Comparison of ENCODE assay signal across 8 cellular contexts in the genomic region with DNA sequence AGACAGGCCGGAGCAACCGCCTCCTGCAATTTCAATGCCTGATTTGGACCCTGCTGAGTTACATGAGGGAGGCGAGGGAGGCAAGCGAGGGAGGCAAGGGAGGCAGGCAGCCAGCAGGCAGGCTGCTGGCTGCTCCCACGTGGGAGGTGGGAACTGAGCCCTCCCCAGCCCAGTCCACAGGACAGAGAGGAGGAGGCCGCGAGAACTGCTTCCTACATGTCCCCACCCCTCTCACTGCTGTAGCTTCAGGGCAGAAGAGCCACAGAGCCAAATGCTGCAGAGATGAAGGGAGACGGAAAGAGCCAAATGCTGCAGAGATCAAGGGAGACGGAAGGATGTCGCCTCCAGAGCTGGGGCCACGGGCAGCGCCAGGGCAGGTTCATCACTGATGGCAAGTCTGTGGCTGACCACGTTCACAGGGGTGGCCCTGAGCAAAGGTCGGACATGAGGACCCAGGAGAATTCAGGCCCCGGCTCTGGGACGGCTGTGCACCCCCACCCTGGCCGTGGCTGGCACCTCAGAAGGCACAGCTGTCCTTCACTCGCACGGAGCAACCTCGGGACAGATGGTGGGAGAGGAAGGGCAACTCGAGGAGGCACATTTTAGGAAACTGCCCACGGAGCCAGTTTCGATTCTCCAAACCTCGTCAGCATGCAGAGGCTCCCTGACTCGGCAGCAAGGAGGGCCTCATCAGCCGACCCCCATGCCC. TPM values are rescaled to one million over a fixed set of nuclear protein-coding genes. Genes with fewer than 3 reads are reported as not detected.
DNase-seq lines count a peak whose midpoint lies in the region; ATAC-seq and TF ChIP-seq lines count a peak whose summit lies in the region.

No MANE protein-coding gene starts in this region.

- TF ChIP-seq CTCF in PC-9 (conservative IDR thresholded peaks at IDR 0.05) = no peak

- H3K36me3 Mint-ChIP-seq in effector memory CD8-positive, alpha-beta T cell (ENCODE audit: insufficient read depth) = peaks cover 6% of the 10 kb centered on the region
- peaks cover 0 to 7% (median 0%) of the 10 kb centered on the region in 3 donors for H3K36me3 Mint-ChIP-seq in naive thymus-derived CD8-positive, alpha-beta T cell

- ATAC-seq in effector memory CD8-positive, alpha-beta T cell (replicated peaks) = no peak
- ATAC-seq in naive thymus-derived CD8-positive, alpha-beta T cell = peak; percentile 73 to 85
- no peak for ATAC-seq in GM18511 (IDR thresholded peaks at IDR 0.05; ENCODE audit: unreplicated experiment)

- no peaks in the 10 kb centered on the region for H3K79me2 ChIP-seq in PC-9 (ENCODE audit: low read depth)

- peak overlapping the region; percentile 48 to 60 for H3K4me3 Mint-ChIP-seq in effector memory CD8-positive, alpha-beta T cell
- peak overlapping the region in 9 of 10 donors; percentile 77 to 92 (median 82) for H3K4me3 Mint-ChIP-seq in naive thymus-derived CD8-positive, alpha-beta T cell

- peaks cover 0 to 53% (median 14%) of the 10 kb centered on the region in 11 experiments; a peak in 8 of 22 replicates for H4K20me1 ChIP-seq in BLaER1 treated with 17β-estradiol and CSF1 and Interleukin-3, amounts not matched to agents 10 nM and 100 nM
- no peaks in the 10 kb centered on the region for H4K20me1 ChIP-seq in PC-9 (ENCODE audit: insufficient read depth)

- no peaks in the 10 kb centered on the region for H3K9me3 ChIP-seq in BLaER1 treated with 17β-estradiol and CSF1 and Interleukin-3, amounts not matched to agents 10 nM and 100 nM (replicated peaks in 1 of 11)
- no peaks in the 10 kb centered on the region for H3K9me3 ChIP-seq in PC-9 (ENCODE audit: insufficient read depth, low read depth)

- DNase-seq in NOMO-1 treated with DMSO at 0.1 percent for 48 hours (lab: John Stamatoyannopoulos, UW; ENCODE audit: unreplicated experiment) (peak; percentile 28), PC-9 (no peak), NCI-H526 treated with DMSO at 0.1 percent for 48 hours (lab: John Stamatoyannopoulos, UW) (no peak), HT-29 (ENCODE audit: low spot score) (no peak)
- no peak for DNase-seq in effector memory CD8-positive, alpha-beta T cell
- DNase-seq in naive thymus-derived CD8-positive, alpha-beta T cell = peak; percentile 23 to 79 (median 52)

- H3K9ac ChIP-seq in BLaER1 treated with 17β-estradiol and CSF1 and Interleukin-3, amounts not matched to agents 10 nM and 100 nM = peak overlapping the region; percentile 12 to 66 (median 52); a peak in 18 of 22 replicates

- H3K4me3 ChIP-seq in BLaER1 treated with 17β-estradiol and CSF1 and Interleukin-3, amounts not matched to agents 10 nM and 100 nM = peak overlapping the region; percentile 11 to 53 (median 33); a peak in 17 of 20 replicates
- H3K4me3 ChIP-seq in PC-9 = no peak overlapping the region

- peak overlapping the region; percentile 3 to 70 (median 39); a peak in 19 of 22 replicates for H3K27ac ChIP-seq in BLaER1 treated with 17β-estradiol and CSF1 and Interleukin-3, amounts not matched to agents 10 nM and 100 nM
- no peak overlapping the region for H3K27ac ChIP-seq in PC-9

- peaks cover 0 to 8% (median 0%) of the 10 kb centered on the region in 11 experiments; a peak in 4 of 22 replicates for H3K36me3 ChIP-seq in BLaER1 treated with 17β-estradiol and CSF1 and Interleukin-3, amounts not matched to agents 10 nM and 100 nM
- no peaks in the 10 kb centered on the region for H3K36me3 ChIP-seq in PC-9 (ENCODE audit: low read depth)

- no peak overlapping the region for H2AFZ ChIP-seq in PC-9

- H3K4me2 ChIP-seq in BLaER1 treated with 17β-estradiol and CSF1 and Interleukin-3, amounts not matched to agents 10 nM and 100 nM = peak overlapping the region; percentile 80 to 97 (median 92)
- H3K4me2 ChIP-seq in PC-9 = no peak overlapping the region

- peaks cover 12 to 18% of the 10 kb centered on the region in 2 donors for H3K4me1 Mint-ChIP-seq in effector memory CD8-positive, alpha-beta T cell (ENCODE audit: low read depth in 2 of 2)
- H3K4me1 Mint-ChIP-seq in naive thymus-derived CD8-positive, alpha-beta T cell = peaks cover 7 to 67% (median 47%) of the 10 kb centered on the region in 4 donors

- no TSS peak for BruUV-seq in PC-9 (replicated peaks; lab: Mats Ljungman, UMichigan)

- no peaks in the 10 kb centered on the region for H3K9me3 Mint-ChIP-seq in effector memory CD8-positive, alpha-beta T cell
- H3K9me3 Mint-ChIP-seq in naive thymus-derived CD8-positive, alpha-beta T cell = no peaks in the 10 kb centered on the region

- no peaks in the 10 kb centered on the region for H3K9me2 ChIP-seq in PC-9 (ENCODE audit: insufficient read depth)

- peaks cover 0 to 9% of the 10 kb centered on the region in 2 donors for H3K27me3 Mint-ChIP-seq in effector memory CD8-positive, alpha-beta T cell
- H3K27me3 Mint-ChIP-seq in naive thymus-derived CD8-positive, alpha-beta T cell = peaks cover 0 to 6% (median 0%) of the 10 kb centered on the region in 5 donors

- H3F3A ChIP-seq in PC-9 (ENCODE audit: insufficient read depth, low read depth) = no peaks in the 10 kb centered on the region

- POLR2A ChIA-PET in naive thymus-derived CD8-positive, alpha-beta T cell (lab: Charles Lee) = interaction anchor here (0.7 to 1.1 kb wide), 4 partner anchors 8 to 665 kb away, joined by 3 to 5 read pairs (median 4); partner anchors contain the start of genes TIMM22 and VPS53
- POLR2A ChIA-PET in PC-9 (lab: Charles Lee; ENCODE audit: unreplicated experiment) = no interaction called here

- peaks cover 64 to 80% (median 74%) of the 10 kb centered on the region in 10 experiments for H3K4me1 ChIP-seq in BLaER1 treated with 17β-estradiol and CSF1 and Interleukin-3, amounts not matched to agents 10 nM and 100 nM
- no peaks in the 10 kb centered on the region for H3K4me1 ChIP-seq in PC-9 (replicated peaks; ENCODE audit: insufficient read depth)

- CTCF ChIA-PET in PC-9 (lab: Charles Lee) = no interaction called here

- H3K27ac Mint-ChIP-seq in effector memory CD8-positive, alpha-beta T cell = peak overlapping the region in 1 of 2 donors; percentile 22
- H3K27ac Mint-ChIP-seq in naive thymus-derived CD8-positive, alpha-beta T cell = peak overlapping the region in 9 of 10 donors; percentile 66 to 94 (median 82)

- peaks cover 0 to 49% (median 20%) of the 10 kb centered on the region in 11 experiments; a peak in 15 of 22 replicates for H3K27me3 ChIP-seq in BLaER1 treated with 17β-estradiol and CSF1 and Interleukin-3, amounts not matched to agents 10 nM and 100 nM
- H3K27me3 ChIP-seq in PC-9 (ENCODE audit: insufficient read depth, low read depth) = no peaks in the 10 kb centered on the region

- intact Hi-C loops in PC-9 (cut with micrococcal nuclease; ENCODE audit: unreplicated experiment) = no loop called here

RNA-seq across cellular contexts. Expression of gene RPH3AL, which starts 21.5 kb away (rescaled TPM):
- 10 to 100 TPM; 26.4 to 30.0 TPM for total RNA-seq in naive thymus-derived CD8-positive, alpha-beta T cell
- polyA plus RNA-seq in naive thymus-derived CD8-positive, alpha-beta T cell = 1 to 10 TPM; 1.9 to 5.7 (median 2.7) TPM
- total RNA-seq in PC-9 (2021) = 26.0 and 29.4 TPM in 2 replicates
- 26.7 and 33.7 TPM in 2 replicates for total RNA-seq in HT-29 (2014; rRNA removed; shearing (Covaris generic))

Comparison
In these comparisons a context has a peak if more than half of its experiments do, and no peak if none do; other contexts are left out.
1. DNase-seq: peak in NOMO-1 treated with DMSO at 0.1 percent for 48 hours (single experiment) and naive thymus-derived CD8-positive, alpha-beta T cell (10 of 10); none in effector memory CD8-positive, alpha-beta T cell (0 of 3), PC-9 (0 of 2), NCI-H526 treated with DMSO at 0.1 percent for 48 hours (single experiment) and HT-29 (single experiment).
2. ATAC-seq: peak in naive thymus-derived CD8-positive, alpha-beta T cell (2 of 2); none in effector memory CD8-positive, alpha-beta T cell (single experiment) and GM18511 (single experiment).